Comparison of ENCODE assay signal across 8 cellular contexts in the genomic region with DNA sequence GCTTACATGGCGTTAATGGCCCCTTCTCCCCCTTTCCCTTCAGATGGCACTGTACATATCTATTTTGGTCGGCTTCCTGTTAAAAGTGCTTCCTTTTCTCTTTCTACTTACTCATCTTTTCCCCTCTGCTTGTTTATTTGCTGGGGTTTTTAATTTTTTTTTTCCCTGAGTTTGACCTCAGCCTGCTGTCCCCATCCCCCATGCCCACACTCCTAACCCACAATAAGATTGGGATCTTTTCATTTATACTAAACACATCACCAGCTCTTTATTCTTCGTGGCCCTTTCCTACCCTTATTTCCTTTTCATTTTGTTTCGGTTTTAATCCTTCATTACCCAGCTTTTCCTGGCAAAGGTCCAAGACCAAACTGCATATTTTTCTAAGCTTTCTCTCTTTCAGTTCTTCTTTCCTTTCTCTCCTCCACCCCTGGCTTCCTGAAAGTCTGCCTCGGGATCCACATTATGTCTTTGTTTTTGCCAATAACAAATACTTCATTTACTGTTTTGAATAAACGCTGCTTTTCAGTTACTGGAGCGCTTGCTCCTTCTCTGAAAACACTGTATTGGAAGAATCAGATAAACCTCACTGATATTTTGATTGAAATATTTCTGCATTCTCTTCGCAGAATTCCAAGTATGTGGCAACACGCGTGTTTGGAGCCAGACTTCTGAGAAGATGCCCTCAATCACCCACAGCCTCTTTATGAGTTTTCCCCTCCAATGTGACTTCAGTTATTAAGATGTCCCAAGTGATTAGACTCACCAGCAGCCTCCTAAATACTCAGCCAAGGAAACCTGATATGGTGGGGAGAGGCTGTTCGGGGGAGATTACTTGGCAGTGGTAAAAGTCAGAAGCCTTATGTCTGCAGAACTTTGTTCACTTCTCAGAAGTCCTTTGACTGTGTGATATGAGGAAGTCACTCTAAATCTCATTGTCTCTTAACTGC.
DNase-seq lines count a peak whose midpoint lies in the region; ATAC-seq, FAIRE-seq and TF ChIP-seq lines count a peak whose summit lies in the region.

No MANE protein-coding gene starts in this region.

- H3K4me2 ChIP-seq in trophoblast cell (ENCODE audit: low read length): no peak overlapping the region

- no peaks in the 10 kb centered on the region for H3K36me3 Mint-ChIP-seq in CD4-positive, alpha-beta T cell (ENCODE audit: low read depth)
- no peaks in the 10 kb centered on the region for H3K36me3 Mint-ChIP-seq in activated CD4-positive, alpha-beta T cell treated with anti-CD3 and anti-CD28 coated beads, Interleukin-2, amount 10 ng/mL, durations not matched to agents 24 days and 14 days (ENCODE audit: low read depth)

- H3K36me3 ChIP-seq in trophoblast cell (ENCODE audit: control insufficient read depth in 1 of 2, insufficient read depth in 2 of 2, low read length in 2 of 2): no peaks in the 10 kb centered on the region

- no peak overlapping the region for H2BK120ac ChIP-seq in trophoblast cell (ENCODE audit: insufficient read depth, low read length, poor library complexity)

- peaks cover 14% of the 10 kb centered on the region for H3K4me1 Mint-ChIP-seq in CD4-positive, alpha-beta T cell (ENCODE audit: low read depth)
- H3K4me1 Mint-ChIP-seq in activated CD4-positive, alpha-beta T cell treated with anti-CD3 and anti-CD28 coated beads, Interleukin-2, amount 10 ng/mL, durations not matched to agents 24 days and 14 days: peaks cover 18% of the 10 kb centered on the region

- H3K9me3 Mint-ChIP-seq in CD4-positive, alpha-beta T cell: no peaks in the 10 kb centered on the region
- peaks cover 1% of the 10 kb centered on the region for H3K9me3 Mint-ChIP-seq in activated CD4-positive, alpha-beta T cell treated with anti-CD3 and anti-CD28 coated beads, Interleukin-2, amount 10 ng/mL, durations not matched to agents 24 days and 14 days

- no peaks in the 10 kb centered on the region for H3K79me1 ChIP-seq in trophoblast cell (ENCODE audit: low read length)

- no peaks in the 10 kb centered on the region for H3K4me1 ChIP-seq in trophoblast cell (ENCODE audit: control insufficient read depth in 1 of 2, insufficient read depth in 2 of 2, low read length in 2 of 2)

- H4K12ac ChIP-seq in trophoblast cell (ENCODE audit: low read depth, low read length): no peak overlapping the region

- no peak overlapping the region for H2BK12ac ChIP-seq in trophoblast cell (ENCODE audit: low read length)

- no peak overlapping the region for H2AFZ ChIP-seq in trophoblast cell (ENCODE audit: insufficient read depth, low read length, poor library complexity)

- H3K9ac ChIP-seq in trophoblast cell (ENCODE audit: low read length): no peak overlapping the region

- no peak overlapping the region for H3K14ac ChIP-seq in trophoblast cell (ENCODE audit: low read length)

- H4K8ac ChIP-seq in trophoblast cell (ENCODE audit: low read depth, low read length): no peak overlapping the region

- no peak overlapping the region for H3K23ac ChIP-seq in trophoblast cell (ENCODE audit: low read length)

- CTCF ChIA-PET in CD4-positive, alpha-beta T cell (lab: Charles Lee): no interaction called here

- H3K27ac Mint-ChIP-seq in CD4-positive, alpha-beta T cell: peak overlapping the region; percentile 92
- H3K27ac Mint-ChIP-seq in activated CD4-positive, alpha-beta T cell treated with anti-CD3 and anti-CD28 coated beads, Interleukin-2, amount 10 ng/mL, durations not matched to agents 24 days and 14 days: peak overlapping the region; percentile 95

- no peaks in the 10 kb centered on the region for H3K27me3 ChIP-seq in CD4-positive, alpha-beta T cell (ENCODE audit: control insufficient read depth, insufficient read depth, low read length)
- no peaks in the 10 kb centered on the region for H3K27me3 ChIP-seq in trophoblast cell (ENCODE audit: insufficient read depth, low read length)

- H3K4ac ChIP-seq in trophoblast cell (ENCODE audit: low read depth, low read length): no peak overlapping the region

- no peaks in the 10 kb centered on the region for H3K9me3 ChIP-seq in CD4-positive, alpha-beta T cell (ENCODE audit: control insufficient read depth, low read length)
- no peaks in the 10 kb centered on the region for H3K9me3 ChIP-seq in trophoblast cell (ENCODE audit: insufficient read depth, low read depth, low read length)

- H3K4me3 Mint-ChIP-seq in CD4-positive, alpha-beta T cell: peak overlapping the region; percentile 92
- H3K4me3 Mint-ChIP-seq in activated CD4-positive, alpha-beta T cell treated with anti-CD3 and anti-CD28 coated beads, Interleukin-2, amount 10 ng/mL, durations not matched to agents 24 days and 14 days: peak overlapping the region; percentile 79

- peak; percentile 49 for ATAC-seq in CD4-positive, alpha-beta T cell (ENCODE audit: poor library complexity)
- ATAC-seq in GM21825 (IDR thresholded peaks at IDR 0.05; ENCODE audit: unreplicated experiment): no peak

- no peak for FAIRE-seq in urothelium cell line (lab: Jason Lieb, UNC)

- POLR2A ChIA-PET in CD4-positive, alpha-beta T cell (lab: Charles Lee): interaction anchor here (0.7 to 2.3 kb wide), 6 partner anchors 19 to 194 kb away, joined by 3 to 19 read pairs (median 4); partner anchors contain the start of gene USP9X

- no peak overlapping the region for H3K18ac ChIP-seq in trophoblast cell (ENCODE audit: low read length)

- intact Hi-C loops in CD4-positive, alpha-beta T cell (cut with DNase I, micrococcal nuclease): loop anchor here (5.0 to 10.0 kb wide), 3 partner anchors 71 to 184 kb away; no protein-coding TSS in a partner anchor
- intact Hi-C loops in activated CD4-positive, alpha-beta T cell treated with anti-CD3 and anti-CD28 coated beads, Interleukin-2, amount 10 ng/mL, durations not matched to agents 24 days and 14 days (cut with micrococcal nuclease): loop anchor here (1.0 to 5.0 kb wide), 4 partner anchors 79 to 196 kb away; partner anchors contain the start of gene MED14

- WGBS in trophoblast cell (ENCODE audit: extremely low coverage, insufficient coverage, insufficient read length): no CpG with 5 or more reads among the region's 11 CpGs

- no peak overlapping the region for H4K91ac ChIP-seq in trophoblast cell (ENCODE audit: low read depth, low read length)

- H3K4me3 ChIP-seq in fibroblast of mammary gland (ENCODE audit: control insufficient read depth, low read depth, low read length): peak overlapping the region; percentile 13
- H3K4me3 ChIP-seq in trophoblast cell (ENCODE audit: low read depth, low read length): no peak overlapping the region

- no peak overlapping the region for H2BK5ac ChIP-seq in trophoblast cell (ENCODE audit: low read depth, low read length, poor library complexity)

- H3K27ac ChIP-seq in CD4-positive, alpha-beta T cell (ENCODE audit: low read depth, low read length): peak overlapping the region; percentile 29
- H3K27ac ChIP-seq in trophoblast cell (ENCODE audit: low read depth, low read length): no peak overlapping the region

- no peaks in the 10 kb centered on the region for H3K27me3 Mint-ChIP-seq in CD4-positive, alpha-beta T cell
- no peaks in the 10 kb centered on the region for H3K27me3 Mint-ChIP-seq in activated CD4-positive, alpha-beta T cell treated with anti-CD3 and anti-CD28 coated beads, Interleukin-2, amount 10 ng/mL, durations not matched to agents 24 days and 14 days

- no peak for TF ChIP-seq CTCF in CD4-positive, alpha-beta T cell (IDR thresholded peaks at IDR 0.05)
- no peak for TF ChIP-seq CTCF in fibroblast of mammary gland (conservative IDR thresholded peaks at IDR 0.05; ENCODE audit: control insufficient read depth, insufficient read depth, low read depth, low read length)

- H2AK5ac ChIP-seq in trophoblast cell (ENCODE audit: low read length): no peak overlapping the region

- H3K79me2 ChIP-seq in trophoblast cell (ENCODE audit: control insufficient read depth, insufficient read depth, low read length, poor library complexity): no peaks in the 10 kb centered on the region

- DNase-seq in CD4-positive, alpha-beta T cell: no peak
- DNase-seq in LHCN-M2 (ENCODE audit: low read depth): peak; percentile 87
- DNase-seq in activated CD4-positive, alpha-beta T cell treated with anti-CD3 and anti-CD28 coated beads, Interleukin-2, amount 10 ng/mL, durations not matched to agents 24 days and 14 days: peak; percentile 72
- peak; percentile 72 for DNase-seq in fibroblast of mammary gland (ENCODE audit: low read depth)
- peak; percentile 20 to 66 for DNase-seq in trophoblast cell
- no peak for DNase-seq in RKO (ENCODE audit: low spot score)
- DNase-seq in urothelium cell line (ENCODE audit: low spot score): no peak

Comparison
In these comparisons a context has a peak if more than half of its experiments do, and no peak if none do; other contexts are left out.
1. DNase-seq: peak in LHCN-M2 (single experiment), activated CD4-positive, alpha-beta T cell treated with anti-CD3 and anti-CD28 coated beads, Interleukin-2, amount 10 ng/mL, durations not matched to agents 24 days and 14 days (single experiment), fibroblast of mammary gland (single experiment) and trophoblast cell (2 of 2); none in CD4-positive, alpha-beta T cell (0 of 10), RKO (single experiment) and urothelium cell line (single experiment).